Comparison of ENCODE assay signal across 8 cellular contexts in the genomic region with DNA sequence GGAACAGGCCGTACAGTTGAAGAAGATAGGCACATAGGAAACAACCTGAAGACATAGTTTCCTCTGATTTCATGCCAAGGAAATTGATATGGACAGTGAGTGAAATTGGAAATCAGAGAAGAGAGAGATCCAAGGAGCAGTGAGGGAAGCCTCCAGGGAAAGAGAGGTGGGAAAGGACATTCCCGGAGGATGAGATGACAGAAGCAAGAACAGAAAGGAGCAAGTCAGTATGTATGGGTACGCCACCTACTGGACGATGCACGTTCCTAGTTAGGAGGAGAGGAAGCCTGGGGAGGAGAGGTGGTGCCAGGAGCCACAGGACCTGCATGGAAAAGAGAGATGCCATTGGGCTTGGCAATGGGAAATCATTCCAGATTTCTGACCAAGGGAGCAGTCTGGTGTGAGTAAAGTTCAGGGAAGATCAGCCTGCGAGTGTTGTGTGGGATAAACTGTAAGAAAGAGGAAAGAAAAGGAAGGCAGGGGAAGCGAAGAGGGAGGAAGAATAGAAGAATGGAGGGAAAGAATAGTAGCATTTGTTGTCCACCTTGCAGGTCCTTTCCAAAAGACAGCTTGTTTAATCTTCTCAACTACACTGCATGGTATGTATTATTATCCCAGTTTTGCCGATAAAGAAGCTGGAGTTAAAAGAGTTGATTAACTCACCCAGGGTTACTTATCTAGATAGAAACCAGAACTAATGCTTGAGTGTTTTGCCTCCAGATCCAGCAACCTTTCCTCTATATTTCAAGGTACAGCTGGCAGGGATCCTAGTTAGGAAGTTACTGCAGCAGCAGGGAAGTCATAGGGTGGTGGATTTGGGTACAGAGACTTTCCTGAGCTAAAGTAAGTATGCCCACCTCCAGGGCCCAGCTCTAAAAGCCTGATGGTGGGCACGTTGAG.
A peak's percentile ranks its signal among the peaks of the same experiment; 100 is the strongest.
DNase-seq lines count a peak whose midpoint lies in the region; ATAC-seq, FAIRE-seq and TF ChIP-seq lines count a peak whose summit lies in the region.

No MANE protein-coding gene starts in this region.

- no peak for ATAC-seq in GM19455 (IDR thresholded peaks at IDR 0.05; ENCODE audit: unreplicated experiment)
- ATAC-seq in HG02884 (IDR thresholded peaks at IDR 0.05; ENCODE audit: unreplicated experiment): no peak

- peaks cover 9% of the 10 kb centered on the region for H3K27me3 ChIP-seq in DOHH2 (ENCODE audit: control insufficient read depth, low read length)

- no peaks in the 10 kb centered on the region for H3K9me3 ChIP-seq in DOHH2 (ENCODE audit: control insufficient read depth, insufficient read depth, low read length)

- FAIRE-seq in RCC 7860 (lab: Jason Lieb, UNC): no peak

- no peak overlapping the region for H3K4me3 ChIP-seq in DOHH2 (ENCODE audit: low read length)

- TF ChIP-seq CTCF in DOHH2 (IDR thresholded peaks at IDR 0.05; ENCODE audit: low read depth, low read length, poor library complexity, severe bottlenecking): peak; percentile 89

- H3K9me2 ChIP-seq in DOHH2 (replicated peaks; ENCODE audit: control insufficient read depth, low read length): no peaks in the 10 kb centered on the region

- no peaks in the 10 kb centered on the region for H3K79me2 ChIP-seq in DOHH2 (ENCODE audit: control insufficient read depth, low read length)

- H3F3A ChIP-seq in DOHH2 (ENCODE audit: control insufficient read depth, insufficient read depth): no peaks in the 10 kb centered on the region

- DNase-seq in HuH-7.5 (ENCODE audit: low spot score): peak; percentile 41
- peak; percentile 79 for DNase-seq in RCC 7860 (ENCODE audit: low spot score)
- peak; percentile 74 for DNase-seq in astrocyte of the hippocampus (ENCODE audit: low read depth, low spot score)
- peak; percentile 64 for DNase-seq in iPS DF 19.7 (ENCODE audit: low read depth, low spot score)
- peak; percentile 2 to 41 (median 14) for DNase-seq in stimulated activated CD4-positive, alpha-beta T cell treated with anti-CD3 and anti-CD28 coated beads, TNF-alpha, amount 100 ng/mL, for 24 hours (ENCODE audit: low read depth in 3 of 3)

- H3K36me3 ChIP-seq in DOHH2 (ENCODE audit: control insufficient read depth, low read length): no peaks in the 10 kb centered on the region

- H3K4me2 ChIP-seq in DOHH2 (ENCODE audit: low read length): no peak overlapping the region

- H3K27ac ChIP-seq in DOHH2 (ENCODE audit: low read depth, low read length): no peak overlapping the region

- H4K20me1 ChIP-seq in DOHH2 (ENCODE audit: control insufficient read depth, insufficient read depth, low read depth, low read length): no peaks in the 10 kb centered on the region

- H3K4me1 ChIP-seq in DOHH2 (ENCODE audit: control insufficient read depth, low read length): no peaks in the 10 kb centered on the region

Comparison
In these comparisons a context has a peak if more than half of its experiments do, and no peak if none do; other contexts are left out.
1. DNase-seq: peak in every context shown above with its lines; median percentile 79 in RCC 7860; 74 in astrocyte of the hippocampus; 64 in iPS DF 19.7; 41 in HuH-7.5; 14 in stimulated activated CD4-positive, alpha-beta T cell treated with anti-CD3 and anti-CD28 coated beads, TNF-alpha, amount 100 ng/mL, for 24 hours.